In genomic region chr18:13377496-13377895, GRCh38 we compare ENCODE assay signal across 9 cellular contexts.
DNase-seq lines count a peak whose midpoint lies in the region; ATAC-seq and TF ChIP-seq lines count a peak whose summit lies in the region.
"Had no signal": no experiment of that assay in that cellular context is flagged by ENCODE, and none has a peak within 500 bp of the region (broad histone marks: within the 10 kb centered on the region; RNA-seq: fewer than 3 reads in every experiment).

No MANE protein-coding gene starts in this region.

- no peak for TF ChIP-seq CTCF in GM12865 (IDR thresholded peaks at IDR 0.05; ENCODE audit: insufficient read depth, low read depth, low read length, missing control alignments)
- TF ChIP-seq CTCF in RWPE1 (conservative IDR thresholded peaks at IDR 0.05; ENCODE audit: low read depth): no peak
- no peak for TF ChIP-seq CTCF in GM13976 (IDR thresholded peaks at IDR 0.05; ENCODE audit: borderline replicate concordance, control extremely low read depth, extremely low read depth, insufficient read depth, missing control alignments)

- peaks cover 71% of the 10 kb centered on the region for H3K4me1 Mint-ChIP-seq in activated CD4-positive, alpha-beta memory T cell treated with anti-CD3 and anti-CD28 coated beads, Interleukin-2, amount 10 ng/mL, durations not matched to agents 7 days and 5 days

- in situ Hi-C loops in GM13976 (cut with MboI; ENCODE audit: low sequenced_read_pairs, unreplicated experiment): loop anchor here (10.0 kb wide), 1 partner anchor 57 kb away; no protein-coding TSS in a partner anchor

- no peaks in the 10 kb centered on the region for H3K36me3 Mint-ChIP-seq in activated CD4-positive, alpha-beta memory T cell treated with anti-CD3 and anti-CD28 coated beads, Interleukin-2, amount 10 ng/mL, durations not matched to agents 7 days and 5 days (ENCODE audit: low read depth)

- peak overlapping the region; percentile 12 for H3K4me3 Mint-ChIP-seq in activated CD4-positive, alpha-beta memory T cell treated with anti-CD3 and anti-CD28 coated beads, Interleukin-2, amount 10 ng/mL, durations not matched to agents 7 days and 5 days

- H3K27ac ChIP-seq in RWPE1: no peak overlapping the region

- POLR2A ChIA-PET in activated CD4-positive, alpha-beta memory T cell treated with anti-CD3 and anti-CD28 coated beads, Interleukin-2, amount 10 ng/mL, durations not matched to agents 7 days and 5 days (lab: Charles Lee): interaction anchor here (0.6 to 3.8 kb wide), 10 partner anchors 9 to 408 kb away, joined by 3 to 14 read pairs (median 5); no protein-coding TSS in a partner anchor
- POLR2A ChIA-PET in RWPE1 (lab: Yijun Ruan, JAX; ENCODE audit: low non-redundant PET): no interaction called here

- ATAC-seq in HG03565 (IDR thresholded peaks at IDR 0.05; ENCODE audit: unreplicated experiment): no peak

- CTCF ChIA-PET in activated CD4-positive, alpha-beta memory T cell treated with anti-CD3 and anti-CD28 coated beads, Interleukin-2, amount 10 ng/mL, durations not matched to agents 7 days and 5 days (lab: Charles Lee): no interaction called here
- CTCF ChIA-PET in RWPE1 (lab: Yijun Ruan, JAX): interaction anchor here (0.6 kb wide), 1 partner anchor 427 kb away, joined by 3 read pairs; no protein-coding TSS in a partner anchor

- DNase-seq in CD1c-positive myeloid dendritic cell (ENCODE audit: extremely low spot score): peak; percentile 86
- DNase-seq in GM12865 (ENCODE audit: low read depth): peak; percentile 17
- DNase-seq in activated CD4-positive, alpha-beta memory T cell treated with anti-CD3 and anti-CD28 coated beads, Interleukin-2, amount 10 ng/mL, durations not matched to agents 7 days and 5 days: no peak
- DNase-seq in kidney tubule cell (ENCODE audit: low spot score): peak; percentile 80
- DNase-seq in RWPE1 (ENCODE audit: low spot score): no peak
- DNase-seq in GM13976 (ENCODE audit: low spot score): no peak
- no peak for DNase-seq in NCI-H2171 (lab: John Stamatoyannopoulos, UW)
- DNase-seq: NCI-H1105 had no signal

- H3K4me3 ChIP-seq in GM12865 (ENCODE audit: low read depth, low read length): no peak overlapping the region

- H3K27me3 Mint-ChIP-seq in activated CD4-positive, alpha-beta memory T cell treated with anti-CD3 and anti-CD28 coated beads, Interleukin-2, amount 10 ng/mL, durations not matched to agents 7 days and 5 days: no peaks in the 10 kb centered on the region

- H3K9me3 Mint-ChIP-seq in activated CD4-positive, alpha-beta memory T cell treated with anti-CD3 and anti-CD28 coated beads, Interleukin-2, amount 10 ng/mL, durations not matched to agents 7 days and 5 days: no peaks in the 10 kb centered on the region

- H3K27ac Mint-ChIP-seq in activated CD4-positive, alpha-beta memory T cell treated with anti-CD3 and anti-CD28 coated beads, Interleukin-2, amount 10 ng/mL, durations not matched to agents 7 days and 5 days: peak overlapping the region; percentile 76

Comparison
In these comparisons a context has a peak if more than half of its experiments do, and no peak if none do; other contexts are left out.
1. DNase-seq: peak in CD1c-positive myeloid dendritic cell (single experiment), GM12865 (single experiment) and kidney tubule cell (single experiment); none in activated CD4-positive, alpha-beta memory T cell treated with anti-CD3 and anti-CD28 coated beads, Interleukin-2, amount 10 ng/mL, durations not matched to agents 7 days and 5 days (single experiment), RWPE1 (single experiment), GM13976 (single experiment) and NCI-H2171 (single experiment).